In genomic region chr2:176187306-176188217, GRCh38 we compare ENCODE assay signal across 8 cellular contexts. TPM values are rescaled to one million over a fixed set of nuclear protein-coding genes. Genes with fewer than 3 reads are reported as not detected.
DNase-seq lines count a peak whose midpoint lies in the region; ATAC-seq and TF ChIP-seq lines count a peak whose summit lies in the region.

No MANE protein-coding gene starts in this region.

- BruUV-seq in Panc1 (replicated peaks; lab: Mats Ljungman, UMichigan) = TSS peak; percentile 81

- no peak for DNase-seq in T-helper 2 cell treated with Interferon-gamma antibody and Interleukin-4, amounts not matched to agents 5 μg/mL and 100 μg/mL, for 36 hours (ENCODE audit: low spot score)
- DNase-seq in T-helper 2 cell = no peak
- DNase-seq in Panc1 (ENCODE audit: low read depth, low spot score) = no peak
- DNase-seq in epithelial cell of esophagus (ENCODE audit: low read depth) = no peak
- DNase-seq in osteoblast (ENCODE audit: insufficient read length, low spot score, missing footprints) = peak; percentile 90
- DNase-seq in inferior parietal cortex (ENCODE audit: extremely low spot score) = no peak

- H3K27ac ChIP-seq in Panc1 (ENCODE audit: low read length) = peak overlapping the region; percentile 68
- no peak overlapping the region for H3K27ac ChIP-seq in osteoblast (ENCODE audit: low read depth, low read length)

- CTCF ChIA-PET in Panc1 (lab: Charles Lee) = no interaction called here

- H2AFZ ChIP-seq in osteoblast (ENCODE audit: low read length) = peak overlapping the region; percentile 82

- no peaks in the 10 kb centered on the region for H3K36me3 Mint-ChIP-seq in T-helper 2 cell treated with Interferon-gamma antibody and Interleukin-4, amounts not matched to agents 5 μg/mL and 100 μg/mL, for 36 hours (ENCODE audit: low read depth)

- H3K27me3 Mint-ChIP-seq in T-helper 2 cell treated with Interferon-gamma antibody and Interleukin-4, amounts not matched to agents 5 μg/mL and 100 μg/mL, for 36 hours (ENCODE audit: low read depth) = peaks cover 80% of the 10 kb centered on the region

- H3K79me2 ChIP-seq in osteoblast (ENCODE audit: insufficient read depth, low read length) = no peaks in the 10 kb centered on the region

- no peaks in the 10 kb centered on the region for H3K9me3 ChIP-seq in Panc1 (ENCODE audit: control insufficient read depth, insufficient read depth, low read depth, low read length)
- H3K9me3 ChIP-seq in osteoblast (ENCODE audit: low read depth, low read length) = no peaks in the 10 kb centered on the region

- no peaks in the 10 kb centered on the region for H4K20me1 ChIP-seq in osteoblast (ENCODE audit: insufficient read depth, low read length)

- H3K4me2 ChIP-seq in osteoblast (ENCODE audit: insufficient read depth, low read length) = peak overlapping the region; percentile 94

- H3K4me1 Mint-ChIP-seq in T-helper 2 cell treated with Interferon-gamma antibody and Interleukin-4, amounts not matched to agents 5 μg/mL and 100 μg/mL, for 36 hours (ENCODE audit: low read depth) = peaks cover 10% of the 10 kb centered on the region

- TF ChIP-seq CTCF in Panc1 (IDR thresholded peaks at IDR 0.05) (no peak), epithelial cell of esophagus (IDR thresholded peaks at IDR 0.05; ENCODE audit: insufficient read depth, low read depth, low read length, missing control alignments) (no peak), osteoblast (IDR thresholded peaks at IDR 0.05; ENCODE audit: extremely low read depth, low read depth, low read length) (no peak)

- H3K27me3 ChIP-seq in Panc1 (ENCODE audit: control insufficient read depth, insufficient read depth, low read length) (peaks cover 3% of the 10 kb centered on the region; the same call in 1 of the 2 replicates), osteoblast (ENCODE audit: insufficient read depth, low read length) (peaks cover 58% of the 10 kb centered on the region)

- ATAC-seq in Panc1 (peak; percentile 77), HG03457 (IDR thresholded peaks at IDR 0.05; ENCODE audit: unreplicated experiment) (no peak), HG02763 (IDR thresholded peaks at IDR 0.05; ENCODE audit: unreplicated experiment) (no peak)

- intact Hi-C loops in Panc1 (cut with micrococcal nuclease; ENCODE audit: unreplicated experiment) = no loop called here

- no peaks in the 10 kb centered on the region for H3K36me3 ChIP-seq in Panc1 (ENCODE audit: control insufficient read depth, insufficient read depth, low read length)
- H3K36me3 ChIP-seq in osteoblast (ENCODE audit: insufficient read depth, low read length) = no peaks in the 10 kb centered on the region

- H3K4me3 ChIP-seq in Panc1 (ENCODE audit: low read depth in 2 of 2, low read length in 2 of 2) = peak overlapping the region; percentile 67 to 84
- H3K4me3 ChIP-seq in epithelial cell of esophagus (ENCODE audit: low read length) = peak overlapping the region; percentile 38
- peak overlapping the region; percentile 75 for H3K4me3 ChIP-seq in osteoblast (ENCODE audit: insufficient read depth, low read length)

- in situ Hi-C loops in Panc1 (cut with HindIII; ENCODE audit: low pct_unique_long_range_greater_than_20kb, low sequenced_read_pairs) = no loop called here

- H3K9me3 Mint-ChIP-seq in T-helper 2 cell treated with Interferon-gamma antibody and Interleukin-4, amounts not matched to agents 5 μg/mL and 100 μg/mL, for 36 hours = no peaks in the 10 kb centered on the region

- peak overlapping the region; percentile 76 for H3K4me3 Mint-ChIP-seq in T-helper 2 cell treated with Interferon-gamma antibody and Interleukin-4, amounts not matched to agents 5 μg/mL and 100 μg/mL, for 36 hours

- POLR2A ChIA-PET in Panc1 (lab: Charles Lee) = no interaction called here

- H3K27ac Mint-ChIP-seq in T-helper 2 cell treated with Interferon-gamma antibody and Interleukin-4, amounts not matched to agents 5 μg/mL and 100 μg/mL, for 36 hours = no peak overlapping the region

- no peaks in the 10 kb centered on the region for H3K4me1 ChIP-seq in Panc1 (ENCODE audit: control insufficient read depth, insufficient read depth, low read length)
- H3K4me1 ChIP-seq in osteoblast (ENCODE audit: insufficient read depth, low read length) = peaks cover 4% of the 10 kb centered on the region

RNA-seq across cellular contexts. Expression of gene HOXD1, which starts 0.9 kb away (rescaled TPM):
- total RNA-seq in Panc1 (2021; ENCODE audit: unreplicated experiment) (0.18 TPM), osteoblast (not detected in 2 replicates)
- polyA plus RNA-seq in Panc1 (2012; ENCODE audit: insufficient read length) = 0.55 TPM

RNA-seq across cellular contexts. Expression of gene HOXD3, which starts 30.5 kb away (rescaled TPM):
- total RNA-seq in Panc1 (2021; ENCODE audit: unreplicated experiment) (1.8 TPM), osteoblast (1.1 and 2.1 TPM in 2 replicates)
- 0.56 TPM for polyA plus RNA-seq in Panc1 (2012; ENCODE audit: insufficient read length)

RNA-seq across cellular contexts. Expression of gene HOXD4, which starts 36.2 kb away (rescaled TPM):
- total RNA-seq in Panc1 (2021; ENCODE audit: unreplicated experiment) (1.4 TPM), osteoblast (0.36 and 1.2 TPM in 2 replicates)
- 0.82 TPM for polyA plus RNA-seq in Panc1 (2012; ENCODE audit: insufficient read length)

RNA-seq across cellular contexts. Expression of gene HOXD8, which starts 58.1 kb away (rescaled TPM):
- not detected for total RNA-seq in Panc1 (2021; ENCODE audit: unreplicated experiment)
- not detected for polyA plus RNA-seq in Panc1 (2012; ENCODE audit: insufficient read length)
- total RNA-seq in osteoblast = 3.3 and 5.6 TPM in 2 replicates
